10 cellular contexts compared by ENCODE assay signal in the genomic region with DNA sequence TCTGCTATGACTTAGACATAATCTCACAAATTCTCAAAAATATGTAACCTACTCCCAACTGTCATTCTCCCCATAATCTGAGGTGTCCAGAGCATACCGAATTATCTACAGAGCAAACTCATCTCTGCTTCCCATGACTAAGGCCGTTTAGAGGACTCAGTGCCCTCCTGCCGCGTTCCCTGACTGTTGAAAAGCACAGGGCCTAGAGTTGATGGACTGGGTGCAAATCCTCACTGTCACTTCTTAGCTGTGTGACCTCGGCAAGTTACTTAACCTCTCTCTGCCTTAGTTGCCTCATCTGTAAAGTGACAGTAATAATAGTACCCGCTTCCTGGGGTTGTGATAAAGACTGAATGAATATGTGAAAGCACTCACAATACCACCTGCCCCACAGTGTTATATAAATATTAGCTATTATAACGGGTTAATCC. TPM values are rescaled to one million over a fixed set of nuclear protein-coding genes. Genes with fewer than 3 reads are reported as not detected.
DNase-seq lines count a peak whose midpoint lies in the region; ATAC-seq, FAIRE-seq and TF ChIP-seq lines count a peak whose summit lies in the region.
"Had no signal": no experiment of that assay in that cellular context is flagged by ENCODE, and none has a peak within 500 bp of the region (broad histone marks: within the 10 kb centered on the region; RNA-seq: fewer than 3 reads in every experiment).

No MANE protein-coding gene starts in this region.

- H3K79me2 ChIP-seq in HepG2 (ENCODE audit: insufficient read depth, low read length), result peaks cover under 1% of the 10 kb centered on the region

- no peak overlapping the region for H2AFZ ChIP-seq in HepG2 (ENCODE audit: low read length)

- TF ChIP-seq CTCF in heart left ventricle (IDR thresholded peaks at IDR 0.05) (no peak), HepG2 (CRISPR knock-in tag; IDR thresholded peaks at IDR 0.05) (no peak), uterus (IDR thresholded peaks at IDR 0.05) (no peak)
- TF ChIP-seq CTCF in activated CD8-positive, alpha-beta T cell treated with anti-CD3 and anti-CD28 coated beads for 36 hours (IDR thresholded peaks at IDR 0.05), result no peak

- H3K27me3 ChIP-seq in heart left ventricle (no peaks in the 10 kb centered on the region), HepG2 (ENCODE audit: control insufficient read depth in 1 of 2, insufficient read depth in 2 of 2, low read length in 2 of 2) (no peaks in the 10 kb centered on the region), uterus (no peaks in the 10 kb centered on the region)

- H3K9me3 ChIP-seq in heart left ventricle (no peaks in the 10 kb centered on the region), HepG2 (ENCODE audit: low read length) (no peaks in the 10 kb centered on the region), uterus (no peaks in the 10 kb centered on the region)

- 57 to 72% (median 65%) methylated on average over 6 to 7 of the region's 7 CpGs for WGBS in heart left ventricle, 4 donors
- 37% methylated on average over 7 of the region's 7 CpGs for WGBS in HepG2 (ENCODE audit: low lambda C conversion rate)

- peak overlapping the region; percentile 77 for H3K4me3 Mint-ChIP-seq in activated CD8-positive, alpha-beta T cell treated with anti-CD3 and anti-CD28 coated beads for 36 hours

- BruUV-seq in HepG2 (replicated peaks; lab: Mats Ljungman, UMichigan), result no TSS peak

- H3K4me3 ChIP-seq in heart left ventricle (peak overlapping the region in 10 of 12 donors; percentile 59 to 88 (median 79)), HepG2 (replicated peaks in 1 of 3; ENCODE audit: insufficient read depth in 1 of 3, low read depth in 2 of 3, low read length in 3 of 3) (peak overlapping the region; percentile 67 to 84 (median 72)), uterus (peak overlapping the region; percentile 52 to 66)

- TF ChIP-seq EP300 in HepG2 (IDR thresholded peaks at IDR 0.05; ENCODE audit: low read depth in 2 of 2, low read length in 2 of 2) (no peak), HepG2 (CRISPR knock-in tag; IDR thresholded peaks at IDR 0.05; ENCODE audit: borderline replicate concordance) (no peak)

- TF ChIP-seq POLR2A in heart left ventricle (IDR thresholded peaks at IDR 0.05) (no peak), HepG2 (IDR thresholded peaks at IDR 0.05; ENCODE audit: insufficient read depth in 1 of 2, low read depth in 2 of 2, low read length in 2 of 2) (no peak), uterus (IDR thresholded peaks at IDR 0.05) (no peak)

- no peaks in the 10 kb centered on the region for H4K20me1 ChIP-seq in HepG2 (ENCODE audit: insufficient read depth, low read length)

- H3K9me3 Mint-ChIP-seq in activated CD8-positive, alpha-beta T cell treated with anti-CD3 and anti-CD28 coated beads for 36 hours, result peaks cover 8% of the 10 kb centered on the region

- CTCF ChIA-PET in activated CD8-positive, alpha-beta T cell treated with anti-CD3 and anti-CD28 coated beads for 36 hours (lab: Charles Lee), result interaction anchor here (0.8 to 1.8 kb wide), 3 partner anchors 13 to 97 kb away, joined by 4 to 6 read pairs (median 4); no protein-coding TSS in a partner anchor
- CTCF ChIA-PET in HepG2 (lab: Yijun Ruan, JAX; ENCODE audit: low intra/inter-chr PET ratio, low total read pairs), result interaction anchor here (2.4 kb wide), 1 partner anchor 36 kb away, joined by 12 read pairs; no protein-coding TSS in a partner anchor

- peaks cover 24% of the 10 kb centered on the region for H3K4me1 Mint-ChIP-seq in activated CD8-positive, alpha-beta T cell treated with anti-CD3 and anti-CD28 coated beads for 36 hours (ENCODE audit: low read depth)

- POLR2A ChIA-PET in activated CD8-positive, alpha-beta T cell treated with anti-CD3 and anti-CD28 coated beads for 36 hours (lab: Charles Lee), result no interaction called here
- POLR2A ChIA-PET in HepG2 (lab: Yijun Ruan, JAX), result interaction anchor here (0.6 to 2.0 kb wide), 19 partner anchors 9 to 859 kb away, joined by 3 to 17 read pairs (median 5); a partner anchor contains a TSS

- H3K36me3 ChIP-seq in heart left ventricle (peaks cover 0 to under 1% (median 0%) of the 10 kb centered on the region in 9 donors), HepG2 (replicated peaks in 1 of 2; ENCODE audit: control insufficient read depth in 1 of 2, insufficient read depth in 2 of 2, low read length in 2 of 2) (no peaks in the 10 kb centered on the region), uterus (no peaks in the 10 kb centered on the region)

- no peak for TF ChIP-seq RAD21 in HepG2 (CRISPR knock-in tag; IDR thresholded peaks at IDR 0.05)

- no peak for DNase-seq in heart left ventricle
- DNase-seq in Right ventricle myocardium superior, result no peak
- no peak for DNase-seq in activated CD8-positive, alpha-beta T cell treated with anti-CD3 and anti-CD28 coated beads for 36 hours
- no peak for DNase-seq in HepG2 (ENCODE audit: low spot score)
- DNase-seq in uterus, result no peak
- DNase-seq in HTR-8/SVneo (ENCODE audit: insufficient read length, low spot score), result no peak
- DNase-seq in DMS79 treated with DMSO at 0.1 percent for 48 hours (lab: John Stamatoyannopoulos, UW), result no peak
- DNase-seq: NCI-H1048 had no signal

- H3K27ac Mint-ChIP-seq in activated CD8-positive, alpha-beta T cell treated with anti-CD3 and anti-CD28 coated beads for 36 hours, result no peak overlapping the region

- H3K27ac ChIP-seq in heart left ventricle (peak overlapping the region in 10 of 12 donors; percentile 74 to 97 (median 90)), HepG2 (ENCODE audit: extremely low read length, insufficient read depth, low read length) (peak overlapping the region; percentile 89), uterus (peak overlapping the region; percentile 76 to 83)

- peaks cover 0 to 49% (median 14%) of the 10 kb centered on the region in 12 donors for H3K4me1 ChIP-seq in heart left ventricle
- H3K4me1 ChIP-seq in HepG2 (ENCODE audit: insufficient read depth, low read length), result peaks cover 70% of the 10 kb centered on the region
- H3K4me1 ChIP-seq in uterus, result no peaks in the 10 kb centered on the region

- peak overlapping the region; percentile 93 for H3K4me2 ChIP-seq in HepG2 (ENCODE audit: low read depth, low read length)

- H3K9ac ChIP-seq in HepG2 (ENCODE audit: insufficient read depth, low read depth, low read length), result peak overlapping the region; percentile 81; the same call in 1 of the 2 replicates

- ATAC-seq in heart left ventricle, result no peak
- no peak for ATAC-seq in Right ventricle myocardium superior (ENCODE audit: poor library complexity)
- no peak for ATAC-seq in activated CD8-positive, alpha-beta T cell treated with anti-CD3 and anti-CD28 coated beads for 36 hours
- no peak for ATAC-seq in HepG2
- ATAC-seq in HG02763 (IDR thresholded peaks at IDR 0.05; ENCODE audit: unreplicated experiment), result no peak

- peaks cover 5% of the 10 kb centered on the region for H3K36me3 Mint-ChIP-seq in activated CD8-positive, alpha-beta T cell treated with anti-CD3 and anti-CD28 coated beads for 36 hours (ENCODE audit: low read depth)

- intact Hi-C loops in heart left ventricle (cut with DNase I) (loop anchor here in 6 of 10 donors (2.0 to 10.0 kb wide), 4 partner anchors 35 to 93 kb away; a partner anchor contains a TSS), Right ventricle myocardium superior (cut with DNase I) (no loop called here), HepG2 (cut with micrococcal nuclease; ENCODE audit: unreplicated experiment) (loop anchor here (1.0 to 2.0 kb wide), 3 partner anchors 36 to 89 kb away; no protein-coding TSS in a partner anchor), uterus (cut with DNase I; ENCODE audit: low total_unique reads) (no loop called here)
- intact Hi-C loops in activated CD8-positive, alpha-beta T cell treated with anti-CD3 and anti-CD28 coated beads for 36 hours (cut with micrococcal nuclease), result no loop called here

- FAIRE-seq in HepG2 (lab: Jason Lieb, UNC) (no peak), HTR-8/SVneo (lab: Jason Lieb, UNC) (no peak)
- FAIRE-seq: keratinocyte had no signal

- H3K27me3 Mint-ChIP-seq in activated CD8-positive, alpha-beta T cell treated with anti-CD3 and anti-CD28 coated beads for 36 hours, result peaks cover 8% of the 10 kb centered on the region

- in situ Hi-C loops in HepG2 (cut with HindIII; ENCODE audit: extremely low pct_ligation_motif_present, low pct_unique_long_range_greater_than_20kb), result no loop called here

RNA-seq across cellular contexts. Expression of a gene that starts 4.7 kb away (rescaled TPM):
- total RNA-seq in heart left ventricle (10 to 100 TPM; 12.7 to 61.7 (median 26.0) TPM), Right ventricle myocardium superior (18.2 TPM), HepG2 (2016; rRNA removed; fragmentation: Illumina TruSeq; extraction: Trizol) (35.3 and 38.1 TPM in 2 replicates), uterus (100 to 1,000 TPM in 1 of 4 donors, 10 to 100 TPM in 3; 21.5 to 100 (median 59.0) TPM)
- polyA plus RNA-seq in heart left ventricle (10 to 100 TPM; 14.3 to 58.1 TPM), HepG2 (2011; rRNA removed) (106 and 178 TPM in 2 replicates)
- total RNA-seq in activated CD8-positive, alpha-beta T cell treated with anti-CD3 and anti-CD28 coated beads for 36 hours, result 1 to 10 TPM; 1.3 to 1.5 TPM
- 10.1 and 10.3 TPM in 2 replicates for total RNA-seq in HepG2 (2016; cell fraction: cytosol; rRNA removed; fragmentation: Illumina TruSeq; extraction: Trizol; ENCODE audit: low read depth)
- 32.8 and 36.3 TPM in 2 replicates for total RNA-seq in HepG2 (2016; cell fraction: insoluble cytoplasmic fraction; rRNA removed; fragmentation: Illumina TruSeq; extraction: Trizol)
- 12.7 and 14.0 TPM in 2 replicates for total RNA-seq in HepG2 (2016; cell fraction: membrane; rRNA removed; fragmentation: Illumina TruSeq; extraction: Trizol)
- total RNA-seq in HepG2 (2016; cell fraction: nucleus; rRNA removed; fragmentation: Illumina TruSeq; extraction: Trizol), result 13.9 and 14.1 TPM in 2 replicates
- 118 and 142 TPM in 2 replicates for polyA plus RNA-seq in HepG2 (2011; cell fraction: cytosol; rRNA removed)
- polyA plus RNA-seq in HepG2 (2011; cell fraction: nucleus; rRNA removed), result 111 and 136 TPM in 2 replicates
- polyA plus RNA-seq in HepG2 (2012), result 89.5 and 170 TPM in 2 replicates
- 7.8 and 9.2 TPM in 2 replicates for polyA plus RNA-seq in HepG2 (2016; cell fraction: cytosol; fragmentation: Illumina TruSeq; extraction: Trizol; ENCODE audit: low read depth)
- 37.3 and 40.4 TPM in 2 replicates for polyA plus RNA-seq in HepG2 (2016; cell fraction: insoluble cytoplasmic fraction; fragmentation: Illumina TruSeq; extraction: Trizol; ENCODE audit: low read depth)
- 8.6 and 9.4 TPM in 2 replicates for polyA plus RNA-seq in HepG2 (2016; cell fraction: membrane; fragmentation: Illumina TruSeq; extraction: Trizol; ENCODE audit: low read depth)
- polyA plus RNA-seq in HepG2 (2016; cell fraction: nucleus; fragmentation: Illumina TruSeq; extraction: Trizol; ENCODE audit: insufficient read depth, low read depth), result 25.9 and 28.8 TPM in 2 replicates
- polyA minus RNA-seq in HepG2 (2011; rRNA and poly(A)+ RNA removed; ENCODE audit: low replicate concordance), result 14.5 and 150 TPM in 2 replicates
- 76.6 and 136 TPM in 2 replicates for polyA minus RNA-seq in HepG2 (2011; cell fraction: cytosol; rRNA and poly(A)+ RNA removed)
- polyA minus RNA-seq in HepG2 (2011; cell fraction: nucleus; rRNA and poly(A)+ RNA removed), result 30.0 and 49.6 TPM in 2 replicates

RNA-seq across cellular contexts. Expression of a gene that starts 43.6 kb away (rescaled TPM):
- total RNA-seq in heart left ventricle (10 to 100 TPM; 11.5 to 38.2 (median 17.2) TPM), Right ventricle myocardium superior (22.2 TPM), HepG2 (2016; rRNA removed; fragmentation: Illumina TruSeq; extraction: Trizol) (39.5 and 48.6 TPM in 2 replicates), uterus (10 to 100 TPM in 3 of 4 donors, 1 to 10 TPM in 1; 4.1 to 30.9 (median 22.0) TPM)
- polyA plus RNA-seq in heart left ventricle (10 to 100 TPM in 1 of 2 donors, 1 to 10 TPM in 1; 4.8 to 13.3 TPM), HepG2 (2011; rRNA removed) (35.6 and 37.8 TPM in 2 replicates)
- total RNA-seq in activated CD8-positive, alpha-beta T cell treated with anti-CD3 and anti-CD28 coated beads for 36 hours, result 1 to 10 TPM; 8.4 to 9.5 TPM
- total RNA-seq in HepG2 (2016; cell fraction: cytosol; rRNA removed; fragmentation: Illumina TruSeq; extraction: Trizol; ENCODE audit: low read depth), result 13.0 and 14.5 TPM in 2 replicates
- total RNA-seq in HepG2 (2016; cell fraction: insoluble cytoplasmic fraction; rRNA removed; fragmentation: Illumina TruSeq; extraction: Trizol), result 42.3 and 49.9 TPM in 2 replicates
- total RNA-seq in HepG2 (2016; cell fraction: membrane; rRNA removed; fragmentation: Illumina TruSeq; extraction: Trizol), result 29.2 and 32.0 TPM in 2 replicates
- total RNA-seq in HepG2 (2016; cell fraction: nucleus; rRNA removed; fragmentation: Illumina TruSeq; extraction: Trizol), result 25.4 and 25.5 TPM in 2 replicates
- 25.0 and 32.1 TPM in 2 replicates for polyA plus RNA-seq in HepG2 (2011; cell fraction: cytosol; rRNA removed)
- 31.4 and 44.9 TPM in 2 replicates for polyA plus RNA-seq in HepG2 (2011; cell fraction: nucleus; rRNA removed)
- polyA plus RNA-seq in HepG2 (2012), result 33.2 and 56.4 TPM in 2 replicates
- polyA plus RNA-seq in HepG2 (2016; cell fraction: cytosol; fragmentation: Illumina TruSeq; extraction: Trizol; ENCODE audit: low read depth), result 12.2 and 18.6 TPM in 2 replicates
- 57.7 and 60.4 TPM in 2 replicates for polyA plus RNA-seq in HepG2 (2016; cell fraction: insoluble cytoplasmic fraction; fragmentation: Illumina TruSeq; extraction: Trizol; ENCODE audit: low read depth)
- 24.1 and 29.1 TPM in 2 replicates for polyA plus RNA-seq in HepG2 (2016; cell fraction: membrane; fragmentation: Illumina TruSeq; extraction: Trizol; ENCODE audit: low read depth)
- 40.4 and 41.8 TPM in 2 replicates for polyA plus RNA-seq in HepG2 (2016; cell fraction: nucleus; fragmentation: Illumina TruSeq; extraction: Trizol; ENCODE audit: insufficient read depth, low read depth)
- polyA minus RNA-seq in HepG2 (2011; rRNA and poly(A)+ RNA removed; ENCODE audit: low replicate concordance), result 7.2 and 21.2 TPM in 2 replicates
- 12.7 and 16.3 TPM in 2 replicates for polyA minus RNA-seq in HepG2 (2011; cell fraction: cytosol; rRNA and poly(A)+ RNA removed)
- polyA minus RNA-seq in HepG2 (2011; cell fraction: nucleus; rRNA and poly(A)+ RNA removed), result 34.6 and 42.1 TPM in 2 replicates

Comparison
In these comparisons a context has a peak if more than half of its experiments do, and no peak if none do; other contexts are left out.
1. intact Hi-C loops: an anchor here in heart left ventricle (2.0 to 10.0 kb wide) and HepG2 (1.0 to 2.0 kb wide); none called in Right ventricle myocardium superior, activated CD8-positive, alpha-beta T cell treated with anti-CD3 and anti-CD28 coated beads for 36 hours and uterus.